Comparison of ENCODE assay signal across 10 cellular contexts in the genomic region with DNA sequence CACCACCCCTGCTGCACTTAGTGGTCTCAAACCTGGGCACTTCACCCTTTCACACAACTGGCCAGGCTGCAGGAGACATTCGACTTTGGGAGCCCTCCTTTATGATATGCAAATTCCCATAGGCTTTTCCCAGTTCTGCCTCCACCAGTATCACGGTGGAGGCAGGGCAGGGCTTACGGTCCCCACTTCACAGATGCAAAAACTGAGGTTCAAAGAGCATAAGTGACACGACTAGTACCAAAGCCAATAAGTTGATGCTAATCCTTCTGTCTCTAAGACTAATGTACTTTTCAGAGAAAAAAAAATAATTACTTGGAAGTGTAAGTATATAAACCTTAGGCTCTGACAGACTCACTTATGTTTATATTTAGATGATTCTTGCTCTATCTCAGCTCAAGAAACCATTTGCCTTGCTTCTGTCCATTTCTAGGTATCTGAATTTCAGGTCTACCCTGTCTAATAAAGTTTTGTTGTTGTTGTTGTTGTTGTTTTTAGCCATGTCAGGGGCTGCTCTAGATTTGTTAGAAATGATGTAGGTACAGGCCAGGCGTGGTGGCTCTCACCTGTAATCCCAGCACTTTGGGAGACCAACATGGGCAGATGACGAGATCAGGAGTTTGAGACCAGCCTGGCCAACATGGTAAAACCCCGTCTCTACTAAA.
"Had no signal": no experiment of that assay in that cellular context is flagged by ENCODE, and none has a peak within 500 bp of the region (broad histone marks: within the 10 kb centered on the region; RNA-seq: fewer than 3 reads in every experiment).

No MANE protein-coding gene starts in this region.

- H3K9me3 Mint-ChIP-seq: neural progenitor cell had no signal

- H3K4me3 Mint-ChIP-seq: neural progenitor cell had no signal

- DNase-seq: activated effector memory CD4-positive, alpha-beta T cell treated with anti-CD3 and anti-CD28 coated beads, Interleukin-2, amount 50 U/mL, for 16 hours; aorta; dermis blood vessel endothelial cell; head of caudate nucleus; ovary; right lobe of liver; SJCRH30; T1000 had no signal

- ATAC-seq: activated CD4-positive, CD25-positive, alpha-beta regulatory T cell treated with anti-CD3 and anti-CD28 coated beads, Interleukin-2, amount 50 U/mL, for 24 hours; right lobe of liver had no signal

- H3K27ac Mint-ChIP-seq: neural progenitor cell had no signal
